Comparison of ENCODE assay signal across 8 cellular contexts in genomic region chrX:2967998-2968909, GRCh38. TPM values are rescaled to one million over a fixed set of nuclear protein-coding genes. Genes with fewer than 3 reads are reported as not detected.
DNase-seq lines count a peak whose midpoint lies in the region; ATAC-seq and TF ChIP-seq lines count a peak whose summit lies in the region.

No MANE protein-coding gene starts in this region.

- no peaks in the 10 kb centered on the region for H3K27me3 ChIP-seq in CD4-positive, alpha-beta T cell (ENCODE audit: control insufficient read depth, insufficient read depth, low read length)
- H3K27me3 ChIP-seq in breast epithelium (peaks cover 0 to 18% of the 10 kb centered on the region in 2 donors), gastroesophageal sphincter (no peaks in the 10 kb centered on the region)

- peaks cover 6% of the 10 kb centered on the region for H3K4me1 Mint-ChIP-seq in CD4-positive, alpha-beta T cell (ENCODE audit: low read depth)

- POLR2A ChIA-PET in CD4-positive, alpha-beta T cell (lab: Charles Lee): no interaction called here

- no peak overlapping the region for H3K27ac Mint-ChIP-seq in CD4-positive, alpha-beta T cell

- H3K4me3 Mint-ChIP-seq in CD4-positive, alpha-beta T cell: peak overlapping the region; percentile 85

- peak overlapping the region; percentile 3 to 50 (median 32) for H3K4me3 ChIP-seq in breast epithelium
- H3K4me3 ChIP-seq in gastroesophageal sphincter: peak overlapping the region in 1 of 2 donors; percentile 23

- H3K36me3 ChIP-seq in breast epithelium: no peaks in the 10 kb centered on the region
- H3K36me3 ChIP-seq in gastroesophageal sphincter: no peaks in the 10 kb centered on the region

- WGBS in gastroesophageal sphincter (ENCODE audit: low coverage in 1 of 2), 2 donors: 46 to 54% methylated on average over 12 to 16 of the region's 27 CpGs

- no peak for DNase-seq in CD4-positive, alpha-beta T cell
- DNase-seq in LHCN-M2 (ENCODE audit: low read depth): peak; percentile 66
- peak; percentile 35 to 51 for DNase-seq in breast epithelium (ENCODE audit: low spot score in 2 of 2)
- peak; percentile 42 for DNase-seq in myocyte (ENCODE audit: low read depth)
- DNase-seq in NCI-H2107 treated with DMSO at 0.1 percent for 48 hours (lab: John Stamatoyannopoulos, UW; ENCODE audit: unreplicated experiment): no peak
- DNase-seq in effector CD4-positive, alpha-beta T cell: no peak

- H3K36me3 Mint-ChIP-seq in CD4-positive, alpha-beta T cell (ENCODE audit: low read depth): no peaks in the 10 kb centered on the region

- no peaks in the 10 kb centered on the region for H3K4me1 ChIP-seq in breast epithelium
- no peaks in the 10 kb centered on the region for H3K4me1 ChIP-seq in gastroesophageal sphincter

- no peak for TF ChIP-seq POLR2A in breast epithelium (IDR thresholded peaks at IDR 0.05)
- TF ChIP-seq POLR2A in gastroesophageal sphincter (IDR thresholded peaks at IDR 0.05): no peak

- no peak for TF ChIP-seq CTCF in CD4-positive, alpha-beta T cell (IDR thresholded peaks at IDR 0.05)
- no peak for TF ChIP-seq CTCF in breast epithelium (IDR thresholded peaks at IDR 0.05)
- no peak for TF ChIP-seq CTCF in gastroesophageal sphincter (IDR thresholded peaks at IDR 0.05)

- no peaks in the 10 kb centered on the region for H3K27me3 Mint-ChIP-seq in CD4-positive, alpha-beta T cell

- CTCF ChIA-PET in CD4-positive, alpha-beta T cell (lab: Charles Lee): no interaction called here

- no peak for TF ChIP-seq EP300 in gastroesophageal sphincter (IDR thresholded peaks at IDR 0.05)

- H3K9me3 Mint-ChIP-seq in CD4-positive, alpha-beta T cell: no peaks in the 10 kb centered on the region

- H3K9me3 ChIP-seq in CD4-positive, alpha-beta T cell (ENCODE audit: control insufficient read depth, low read length): no peaks in the 10 kb centered on the region
- H3K9me3 ChIP-seq in breast epithelium (no peaks in the 10 kb centered on the region), gastroesophageal sphincter (no peaks in the 10 kb centered on the region)

- H3K27ac ChIP-seq in CD4-positive, alpha-beta T cell (ENCODE audit: low read depth, low read length): no peak overlapping the region
- H3K27ac ChIP-seq in breast epithelium (peak overlapping the region in 1 of 2 donors; percentile 16), gastroesophageal sphincter (no peak overlapping the region)

- no peak for ATAC-seq in CD4-positive, alpha-beta T cell (ENCODE audit: poor library complexity)
- no peak for ATAC-seq in GM19452 (IDR thresholded peaks at IDR 0.05; ENCODE audit: unreplicated experiment)
- ATAC-seq in gastroesophageal sphincter: no peak

- intact Hi-C loops in CD4-positive, alpha-beta T cell (cut with DNase I, micrococcal nuclease): no loop called here
- intact Hi-C loops in breast epithelium (cut with DNase I; ENCODE audit: low total_unique reads): no loop called here

RNA-seq across cellular contexts. Expression of gene ARSH, which starts 38.1 kb away (rescaled TPM):
- not detected for total RNA-seq in CD4-positive, alpha-beta T cell
- not detected in 2 replicates for total RNA-seq in LHCN-M2 (2014; rRNA removed)
- not detected for polyA plus RNA-seq in LHCN-M2 (2012)
- under 1 TPM in 1 of 3 donors, not detected in 2; 0.33 TPM for total RNA-seq in breast epithelium
- 0.99 TPM in 1 of 2 replicates, not detected in the other for total RNA-seq in myocyte
- not detected for polyA plus RNA-seq in myocyte (2012)
- under 1 TPM in 1 of 4 donors, not detected in 3; 0.42 TPM for total RNA-seq in gastroesophageal sphincter

RNA-seq across cellular contexts. Expression of gene ARSD, which starts 39.1 kb away (rescaled TPM):
- 1 to 10 TPM in 1 of 2 experiments, under 1 TPM in 1; 0.44 to 1.2 TPM for total RNA-seq in CD4-positive, alpha-beta T cell
- 13.9 and 16.0 TPM in 2 replicates for total RNA-seq in LHCN-M2 (2014; rRNA removed)
- polyA plus RNA-seq in LHCN-M2 (2012): 13.0 TPM
- 10 to 100 TPM; 28.0 to 83.3 (median 47.2) TPM for total RNA-seq in breast epithelium
- 12.4 and 14.3 TPM in 2 replicates for total RNA-seq in myocyte
- 8.0 TPM for polyA plus RNA-seq in myocyte (2012)
- 10 to 100 TPM; 11.5 to 20.2 (median 12.4) TPM for total RNA-seq in gastroesophageal sphincter

Comparison
In these comparisons a context has a peak if more than half of its experiments do, and no peak if none do; other contexts are left out.
1. DNase-seq: peak in LHCN-M2 (single experiment), breast epithelium (2 of 2) and myocyte (single experiment); none in CD4-positive, alpha-beta T cell (0 of 10), NCI-H2107 treated with DMSO at 0.1 percent for 48 hours (single experiment) and effector CD4-positive, alpha-beta T cell (single experiment).